In the genomic region with DNA sequence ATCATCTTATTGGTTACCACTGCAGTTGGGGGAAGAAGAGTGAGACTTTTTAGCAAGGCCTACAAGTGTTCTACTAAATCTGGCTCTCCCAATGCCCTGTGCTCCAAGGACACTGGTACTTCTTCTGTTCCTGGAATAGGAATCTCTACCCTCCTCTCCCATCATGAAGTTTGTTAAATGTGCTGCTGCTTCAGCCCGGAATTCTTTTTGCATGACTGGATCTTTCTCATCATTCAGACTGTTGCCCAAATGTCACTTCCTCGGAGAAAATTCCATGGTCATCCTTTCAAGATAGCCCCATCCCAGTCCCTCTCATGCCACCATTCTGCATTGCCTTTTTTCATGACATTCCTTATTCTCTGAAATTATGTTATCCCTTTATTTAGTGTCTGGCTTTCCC, we compare ENCODE assay signal across 19 cellular contexts.
"Had no signal": no experiment of that assay in that cellular context is flagged by ENCODE, and none has a peak within 500 bp of the region (broad histone marks: within the 10 kb centered on the region; RNA-seq: fewer than 3 reads in every experiment).

No MANE protein-coding gene starts in this region.

- H3K36me3 ChIP-seq: esophagus squamous epithelium, heart left ventricle, left ventricle myocardium inferior, lower lobe of right lung, neural progenitor cell, pancreas, suprapubic skin, thyroid gland had no signal

- H3K27me3 ChIP-seq: esophagus squamous epithelium, heart left ventricle, neural progenitor cell, pancreas, thyroid gland had no signal

- ATAC-seq: effector memory CD8-positive, alpha-beta T cell; heart left ventricle; lower lobe of right lung; natural killer cell treated with Interleukin-12 subunit alpha and Interleukin-12 subunit beta and Interleukin-15 and Interleukin-18, amount 100 ng/mL, for 72 hours; pancreas; right cardiac atrium; stimulated activated effector memory CD8-positive, alpha-beta T cell treated with anti-CD3 and anti-CD28 coated beads, Interleukin-12 subunit alpha, Interleukin-12 subunit beta, amount 100 ng/mL, for 72 hours; stimulated activated naive CD8-positive, alpha-beta T cell treated with anti-CD3 and anti-CD28 coated beads, Interleukin-15, Interleukin-2, amounts not matched to agents 100 U/mL and 50 U/mL, for 24 hours had no signal

- H3K9me3 ChIP-seq: esophagus squamous epithelium, heart left ventricle, left ventricle myocardium inferior, pancreas, suprapubic skin, thyroid gland had no signal

- H3K27ac ChIP-seq: epithelial cell of prostate, esophagus squamous epithelium, heart left ventricle, left ventricle myocardium inferior, lower lobe of right lung, neural progenitor cell, pancreas, suprapubic skin had no signal

- H2AFZ ChIP-seq: neural progenitor cell had no signal

- DNase-seq: effector memory CD8-positive, alpha-beta T cell; esophagus squamous epithelium; heart left ventricle; hypothalamus; left ventricle myocardium inferior; lower lobe of right lung; midbrain; nucleus accumbens; pancreas; right cardiac atrium; stimulated activated CD4-positive, alpha-beta T cell treated with anti-CD3 and anti-CD28 coated beads, Interleukin-4, amount 100 ng/mL, for 1 hour; stimulated activated CD8-positive, alpha-beta memory T cell treated with anti-CD3 and anti-CD28 coated beads, Interleukin-4, amount 100 ng/mL, for 48 hours; stimulated activated naive CD8-positive, alpha-beta T cell treated with anti-CD3 and anti-CD28 coated beads, Interleukin-15, Interleukin-2, amounts not matched to agents 100 U/mL and 50 U/mL, for 24 hours; thyroid gland had no signal

- H3K4me2 ChIP-seq: neural progenitor cell had no signal

- H3K4me3 ChIP-seq: esophagus squamous epithelium, heart left ventricle, left ventricle myocardium inferior, lower lobe of right lung, neural progenitor cell, pancreas, suprapubic skin, thyroid gland had no signal

- H3K4me1 ChIP-seq: esophagus squamous epithelium, lower lobe of right lung, pancreas, suprapubic skin had no signal

- H3K9ac ChIP-seq: neural progenitor cell had no signal
